In genomic region chr5:43041669-43042175, GRCh38 we compare ENCODE assay signal across 9 cellular contexts. TPM values are rescaled to one million over a fixed set of nuclear protein-coding genes. Genes with fewer than 3 reads are reported as not detected.
DNase-seq lines count a peak whose midpoint lies in the region; ATAC-seq, FAIRE-seq and TF ChIP-seq lines count a peak whose summit lies in the region.
"Had no signal": no experiment of that assay in that cellular context is flagged by ENCODE, and none has a peak within 500 bp of the region (broad histone marks: within the 10 kb centered on the region; RNA-seq: fewer than 3 reads in every experiment).

No MANE protein-coding gene starts in this region.

- in situ Hi-C loops in K562 (cut with MboI), result loop anchor here (5.0 kb wide), 1 partner anchor 134 kb away; no protein-coding TSS in a partner anchor

- WGBS in HUES64, result under 1% methylated on average over 33 of the region's 33 CpGs
- WGBS in K562 (ENCODE audit: insufficient coverage, low coverage, missing lambda C conversion rate), result 2% methylated on average over 33 of the region's 33 CpGs

- ATAC-seq in DND-41 (ENCODE audit: insufficient read depth, low read depth) (peak; percentile 23), GM21528 (IDR thresholded peaks at IDR 0.05; ENCODE audit: low FRiP score, unreplicated experiment) (peak; percentile 11), K562 (peak; percentile 52)

- H3K4me1 ChIP-seq in DND-41 (ENCODE audit: insufficient read depth, low read length) (peaks cover 32% of the 10 kb centered on the region), HUES64 (ENCODE audit: insufficient read depth, low read length) (peaks cover 40% of the 10 kb centered on the region), K562 (replicated peaks in 1 of 2; ENCODE audit: control insufficient read depth in 2 of 2, insufficient read depth in 2 of 2, low read length in 2 of 2) (peaks cover 6 to 39% of the 10 kb centered on the region in 2 experiments; a peak in 4 of 5 replicates), iPS-15b (ENCODE audit: control insufficient read depth, insufficient read depth, low read length) (peaks cover 6% of the 10 kb centered on the region), skeletal muscle satellite cell (ENCODE audit: control insufficient read depth, insufficient read depth, low read length) (peaks cover 19% of the 10 kb centered on the region)

- H2AFZ ChIP-seq in DND-41 (ENCODE audit: low read depth, low read length) (peak overlapping the region; percentile 78), K562 (ENCODE audit: low read depth, low read length) (peak overlapping the region; percentile 93)

- peaks cover 7% of the 10 kb centered on the region; the same call in 1 of the 2 replicates for H3K36me3 ChIP-seq in DND-41 (ENCODE audit: insufficient read depth, low read length)
- H3K36me3 ChIP-seq in HUES64 (ENCODE audit: insufficient read depth, low read length), result no peaks in the 10 kb centered on the region
- peaks cover 13% of the 10 kb centered on the region; the same call in 2 of the 3 replicates for H3K36me3 ChIP-seq in K562 (ENCODE audit: control insufficient read depth, insufficient read depth, low read length)
- no peaks in the 10 kb centered on the region for H3K36me3 ChIP-seq in iPS-15b (ENCODE audit: control insufficient read depth, insufficient read depth, low read length)
- H3K36me3 ChIP-seq in skeletal muscle satellite cell (ENCODE audit: insufficient read depth, low read length), result no peaks in the 10 kb centered on the region

- DNase-seq in DND-41 (no peak), K562 (ENCODE audit: extremely low read depth in 1 of 4, low spot score in 3 of 4) (peak in 2 of 4 experiments; percentile 60 to 88), NCI-H1048 (lab: John Stamatoyannopoulos, UW) (no peak)

- BruUV-seq in K562 (replicated peaks; lab: Mats Ljungman, UMichigan), result TSS peak; percentile 54

- H3K27ac ChIP-seq in DND-41 (ENCODE audit: low read length) (peak overlapping the region; percentile 100), HUES64 (ENCODE audit: low read depth, low read length) (no peak overlapping the region), K562 (ENCODE audit: extremely low read depth, low read depth, low read length) (peak overlapping the region; percentile 94)

- POLR2A ChIA-PET in K562 (lab: Yijun Ruan, JAX), result interaction anchor here (0.6 to 4.3 kb wide), 22 partner anchors 12 to 1977 kb away, joined by 3 to 38 read pairs (median 4); partner anchors contain the start of genes TMEM267 and ZNF131

- H3K27me3 ChIP-seq in DND-41 (ENCODE audit: insufficient read depth, low read length, poor library complexity), result no peaks in the 10 kb centered on the region
- H3K27me3 ChIP-seq in HUES64 (ENCODE audit: insufficient read depth, low read length), result peaks cover 95% of the 10 kb centered on the region
- H3K27me3 ChIP-seq in K562 (ENCODE audit: control insufficient read depth in 2 of 2, insufficient read depth in 2 of 2, low read length in 2 of 2), result no peaks in the 10 kb centered on the region
- H3K27me3 ChIP-seq in iPS-15b (ENCODE audit: control insufficient read depth, insufficient read depth, low read length), result peaks cover 94% of the 10 kb centered on the region
- H3K27me3 ChIP-seq in skeletal muscle satellite cell (ENCODE audit: control insufficient read depth, insufficient read depth, low read length), result no peaks in the 10 kb centered on the region

- intact Hi-C loops in K562 (cut with micrococcal nuclease), result loop anchor here (10.0 kb wide), 2 partner anchors 287 to 457 kb away; partner anchors contain the start of gene CCDC152

- TF ChIP-seq POLR2A in Raji (IDR thresholded peaks at IDR 0.05; ENCODE audit: insufficient read depth, low read depth, low read length), result peak; percentile 23; the same call in 1 of the 2 replicates
- TF ChIP-seq POLR2A in K562 (conservative IDR thresholded peaks at IDR 0.05), result peak; percentile 64

- FAIRE-seq in K562 (lab: Jason Lieb, UNC), result peak; percentile 74
- FAIRE-seq: frontal cortex had no signal

- H3K79me2 ChIP-seq in DND-41 (ENCODE audit: insufficient read depth, low read length) (peaks cover 90% of the 10 kb centered on the region), K562 (ENCODE audit: control insufficient read depth, insufficient read depth, low read length) (peaks cover 71% of the 10 kb centered on the region)

- peak in 1 of 2 experiments; percentile 5; a peak in 1 of 4 replicates for TF ChIP-seq RAD21 in K562 (CRISPR knock-in tag; conservative IDR thresholded peaks at IDR 0.05 in 1 of 2, IDR thresholded peaks at IDR 0.05 in 1 of 2)

- no peak; the same call in 1 of the 2 replicates for TF ChIP-seq EP300 in K562 (IDR thresholded peaks at IDR 0.05; ENCODE audit: low read length)

- H4K20me1 ChIP-seq in DND-41 (ENCODE audit: insufficient read depth, low read length) (peaks cover 5% of the 10 kb centered on the region; the same call in 1 of the 2 replicates), K562 (replicated peaks; ENCODE audit: control insufficient read depth, insufficient read depth, low read length) (no peaks in the 10 kb centered on the region)

- H3K9ac ChIP-seq in DND-41 (ENCODE audit: low read depth, low read length), result peak overlapping the region; percentile 90
- H3K9ac ChIP-seq in HUES64 (ENCODE audit: low read depth, low read length), result no peak overlapping the region
- H3K9ac ChIP-seq in K562 (ENCODE audit: insufficient read depth in 1 of 2, low read depth in 2 of 2, low read length in 2 of 2), result peak overlapping the region; percentile 88 to 96
- no peak overlapping the region for H3K9ac ChIP-seq in iPS-15b (ENCODE audit: low read depth, low read length)
- peak overlapping the region; percentile 90 for H3K9ac ChIP-seq in skeletal muscle satellite cell (ENCODE audit: low read depth, low read length)

- H3K4me3 ChIP-seq in DND-41 (ENCODE audit: low read depth in 1 of 2, low read length in 2 of 2) (peak overlapping the region; percentile 52 to 71), HUES64 (ENCODE audit: low read length) (peak overlapping the region; percentile 49), K562 (peak overlapping the region; percentile 49), iPS-15b (ENCODE audit: low read depth, low read length) (peak overlapping the region; percentile 51), skeletal muscle satellite cell (ENCODE audit: low read length) (peak overlapping the region; percentile 84)

- H3K4me2 ChIP-seq in DND-41 (ENCODE audit: insufficient read depth, low read length), result peak overlapping the region; percentile 82
- H3K4me2 ChIP-seq in K562 (ENCODE audit: insufficient read depth, low read length), result peak overlapping the region; percentile 91
- H3K4me2 ChIP-seq in skeletal muscle satellite cell (ENCODE audit: low read length), result peak overlapping the region; percentile 93

- TF ChIP-seq CTCF in DND-41 (IDR thresholded peaks at IDR 0.05; ENCODE audit: borderline replicate concordance, extremely low read depth, low read length, poor library complexity, severe bottlenecking) (no peak), K562 (IDR thresholded peaks at IDR 0.05 in 2 of 3, conservative IDR thresholded peaks at IDR 0.05 in 1 of 3; ENCODE audit: insufficient read depth in 2 of 3, low read depth in 1 of 3, low read length in 3 of 3) (peak in 2 of 3 experiments; percentile 10 to 23; a peak in 1 of 6 replicates)

- no peaks in the 10 kb centered on the region for H3K9me1 ChIP-seq in K562 (ENCODE audit: control insufficient read depth, insufficient read depth, low read length)

- CTCF ChIA-PET in K562 (lab: Yijun Ruan, JAX; ENCODE audit: low intra/inter-chr PET ratio), result interaction anchor here (1.0 to 3.1 kb wide), 7 partner anchors 22 to 348 kb away, joined by 4 to 20 read pairs (median 8); no protein-coding TSS in a partner anchor

- no peaks in the 10 kb centered on the region for H3K9me3 ChIP-seq in DND-41 (ENCODE audit: insufficient read depth, low read length, severe bottlenecking)
- H3K9me3 ChIP-seq in HUES64 (ENCODE audit: insufficient read depth, low read depth, low read length), result no peaks in the 10 kb centered on the region
- H3K9me3 ChIP-seq in K562 (replicated peaks; ENCODE audit: control insufficient read depth, insufficient read depth, low read depth, low read length), result no peaks in the 10 kb centered on the region; the same call in 1 of the 2 replicates
- no peaks in the 10 kb centered on the region for H3K9me3 ChIP-seq in iPS-15b (ENCODE audit: control insufficient read depth, insufficient read depth, low read length)
- no peaks in the 10 kb centered on the region for H3K9me3 ChIP-seq in skeletal muscle satellite cell (replicated peaks; ENCODE audit: low read length)

RNA-seq across cellular contexts. Expression of gene ANXA2R, which starts 1.6 kb away (rescaled TPM):
- polyA plus RNA-seq in HUES64 (2013, experiment 1 of 2), result 0.15 TPM
- polyA plus RNA-seq in HUES64 (2013, experiment 2 of 2), result not detected
- 22.1 and 27.2 TPM in 2 replicates for total RNA-seq in K562 (2011; cell fraction: chromatin; rRNA removed; ENCODE audit: low replicate concordance)
- total RNA-seq in K562 (2011; cell fraction: nucleolus; rRNA removed), result 17.0 and 20.7 TPM in 2 replicates
- 21.3 and 21.4 TPM in 2 replicates for total RNA-seq in K562 (2011; cell fraction: nucleoplasm; rRNA removed)
- total RNA-seq in K562 (2014; rRNA removed) (3.4 and 3.5 TPM in 2 replicates), K562 (2014; rRNA removed; fragmentation: Illumina TruSeq; extraction: Trizol) (2.8 and 3.4 TPM in 2 replicates), K562 (2015; rRNA removed; fragmentation: Illumina TruSeq; extraction: Trizol) (3.4 and 3.5 TPM in 2 replicates), K562 (2021) (3.9 and 4.3 TPM in 2 replicates)
- polyA plus RNA-seq in K562 (2011; rRNA removed) (2.3 and 2.7 TPM in 2 replicates), K562 (2014; fragmentation: Illumina TruSeq; extraction: Trizol) (2.3 and 3.4 TPM in 2 replicates), K562 (2014; fragmentation: Nextera tagmentation; extraction: Ambion mirVana) (1 to 10 TPM; 2.1 to 3.5 TPM), K562 (2014; rRNA removed) (4.8 and 7.5 TPM in 2 replicates)
- 2.6 and 3.1 TPM in 2 replicates for polyA plus RNA-seq in K562 (2011; cell fraction: cytosol; rRNA removed)
- polyA plus RNA-seq in K562 (2011; cell fraction: nucleus; rRNA removed), result 6.1 and 8.3 TPM in 2 replicates
- 3.4 and 6.0 TPM in 2 replicates for polyA plus RNA-seq in K562 (2012)
- 5.8 and 6.1 TPM in 2 replicates for polyA minus RNA-seq in K562 (2011; rRNA and poly(A)+ RNA removed)
- polyA minus RNA-seq in K562 (2011; cell fraction: cytosol; rRNA and poly(A)+ RNA removed), result 0.48 and 1.8 TPM in 2 replicates
- 15.4 and 18.3 TPM in 2 replicates for polyA minus RNA-seq in K562 (2011; cell fraction: nucleus; rRNA and poly(A)+ RNA removed)
- 2.0 TPM in 2 replicates for total RNA-seq in skeletal muscle satellite cell (2012; rRNA removed)

Comparison
In these comparisons a context has a peak if more than half of its experiments do, and no peak if none do; other contexts are left out.
1. H3K9ac ChIP-seq: peak in DND-41 (single experiment), K562 (2 of 2) and skeletal muscle satellite cell (single experiment); none in HUES64 (single experiment) and iPS-15b (single experiment).
2. Peak in every context shown above with its lines, with median percentiles within 50 percentile points of each other: ATAC-seq, H3K4me2 ChIP-seq and H3K4me3 ChIP-seq.